12 cellular contexts compared by ENCODE assay signal in genomic region chr6:37940074-37940847, GRCh38.
A peak's percentile ranks its signal among the peaks of the same experiment; 100 is the strongest.
DNase-seq lines count a peak whose midpoint lies in the region; ATAC-seq and TF ChIP-seq lines count a peak whose summit lies in the region.
"Had no signal": no experiment of that assay in that cellular context is flagged by ENCODE, and none has a peak within 500 bp of the region (broad histone marks: within the 10 kb centered on the region; RNA-seq: fewer than 3 reads in every experiment).

No MANE protein-coding gene starts in this region.

- H3K14ac ChIP-seq in neuronal stem cell (ENCODE audit: low read length) = no peak overlapping the region

- no peak overlapping the region for H4K8ac ChIP-seq in neuronal stem cell (ENCODE audit: low read depth, low read length)

- peaks cover 9% of the 10 kb centered on the region for H3K4me1 Mint-ChIP-seq in Calu3 (ENCODE audit: low read depth, unreplicated experiment)
- H3K4me1 Mint-ChIP-seq in mesothelial cell of epicardium = peaks cover 15% of the 10 kb centered on the region

- TF ChIP-seq CTCF in Calu3 (IDR thresholded peaks at IDR 0.05; ENCODE audit: unreplicated experiment) (no peak), mesothelial cell of epicardium (IDR thresholded peaks at IDR 0.05; ENCODE audit: unreplicated experiment) (no peak)

- H3K36me3 ChIP-seq in neuronal stem cell (replicated peaks in 1 of 2; ENCODE audit: control insufficient read depth in 2 of 2, insufficient read depth in 2 of 2, low read length in 2 of 2) = peaks cover 0 to 6% of the 10 kb centered on the region in 2 donors
- H3K36me3 ChIP-seq: transverse colon had no signal

- no peak overlapping the region for H3K9ac ChIP-seq in neuronal stem cell (ENCODE audit: low read depth, low read length, poor library complexity)
- H3K9ac ChIP-seq: BLaER1, KMS-11 had no signal

- no peaks in the 10 kb centered on the region for H3K9me3 ChIP-seq in neuronal stem cell (replicated peaks in 1 of 2; ENCODE audit: control insufficient read depth in 2 of 2, insufficient read depth in 1 of 2, low read depth in 1 of 2, low read length in 2 of 2)
- H3K9me3 ChIP-seq: BLaER1, transverse colon had no signal

- H3K36me3 Mint-ChIP-seq in Calu3 (ENCODE audit: insufficient read depth, unreplicated experiment) (no peaks in the 10 kb centered on the region), mesothelial cell of epicardium (no peaks in the 10 kb centered on the region)

- H3K23ac ChIP-seq in neuronal stem cell (ENCODE audit: low read depth, low read length, poor library complexity) = no peak overlapping the region

- H2BK120ac ChIP-seq in neuronal stem cell (ENCODE audit: low read depth, low read length) = no peak overlapping the region

- peaks cover 1 to 2% of the 10 kb centered on the region in 2 donors for H3K4me1 ChIP-seq in neuronal stem cell (ENCODE audit: control insufficient read depth in 2 of 2, insufficient read depth in 1 of 2, low read depth in 1 of 2, low read length in 2 of 2)

- H3K4ac ChIP-seq in neuronal stem cell (ENCODE audit: low read length) = no peak overlapping the region

- H3K27ac Mint-ChIP-seq in Calu3 (ENCODE audit: unreplicated experiment) (no peak overlapping the region), mesothelial cell of epicardium (peak overlapping the region; percentile 47)
- H3K27ac Mint-ChIP-seq: activated T-helper 17 cell treated with anti-CD3 and anti-CD28 coated beads, Interleukin-2, amount 50 U/mL, for 72 hours had no signal

- no CpG with 5 or more reads among the region's 3 CpGs for WGBS in neuronal stem cell (ENCODE audit: extremely low coverage in 2 of 2, insufficient read length in 2 of 2, insufficient replicate concordance in 1 of 2), 2 donors

- no peaks in the 10 kb centered on the region for H3K79me1 ChIP-seq in neuronal stem cell (ENCODE audit: low read depth, low read length)

- H2BK15ac ChIP-seq in neuronal stem cell (ENCODE audit: low read length) = no peak overlapping the region

- no peak overlapping the region for H3K4me2 ChIP-seq in neuronal stem cell (ENCODE audit: insufficient read depth, low read length, poor library complexity, severe bottlenecking)
- H3K4me2 ChIP-seq: BLaER1, KMS-11 had no signal

- no peaks in the 10 kb centered on the region for H3K27me3 ChIP-seq in neuronal stem cell (ENCODE audit: control insufficient read depth in 3 of 3, insufficient read depth in 3 of 3, low read depth in 1 of 3, low read length in 3 of 3)
- H3K27me3 ChIP-seq: BLaER1, transverse colon had no signal

- H3K18ac ChIP-seq in neuronal stem cell (ENCODE audit: low read length) = no peak overlapping the region

- no peak overlapping the region for H3K4me3 Mint-ChIP-seq in Calu3 (ENCODE audit: low read depth, unreplicated experiment)
- no peak overlapping the region for H3K4me3 Mint-ChIP-seq in mesothelial cell of epicardium
- H3K4me3 Mint-ChIP-seq: activated T-helper 17 cell treated with anti-CD3 and anti-CD28 coated beads, Interleukin-2, amount 50 U/mL, for 72 hours had no signal

- H4K91ac ChIP-seq in neuronal stem cell (ENCODE audit: low read depth, low read length, poor library complexity) = no peak overlapping the region

- H2BK12ac ChIP-seq in neuronal stem cell (ENCODE audit: low read length) = no peak overlapping the region

- H2AFZ ChIP-seq in neuronal stem cell (ENCODE audit: low read length) = no peak overlapping the region

- DNase-seq in Calu3 (peak; percentile 13), NCI-H2171 treated with DMSO at 0.1 percent for 48 hours (lab: John Stamatoyannopoulos, UW) (peak; percentile 42), dermis microvascular lymphatic vessel endothelial cell (ENCODE audit: low read depth in 2 of 2) (peak; percentile 23 to 79), mesothelial cell of epicardium (ENCODE audit: low spot score in 2 of 2, unreplicated experiment in 2 of 2) (no peak), neuronal stem cell (ENCODE audit: low spot score) (no peak), DMS79 treated with DMSO at 0.1 percent for 48 hours (lab: John Stamatoyannopoulos, UW) (no peak)
- DNase-seq: transverse colon had no signal

- no peak overlapping the region for H2AK5ac ChIP-seq in neuronal stem cell (ENCODE audit: low read depth, low read length)

- H3K4me3 ChIP-seq in neuronal stem cell (ENCODE audit: low read length in 2 of 2) = no peak overlapping the region
- H3K4me3 ChIP-seq: BLaER1, transverse colon had no signal

- intact Hi-C loops in Calu3 (cut with micrococcal nuclease; ENCODE audit: unreplicated experiment) = no loop called here

- ATAC-seq in HG02938 (IDR thresholded peaks at IDR 0.05; ENCODE audit: unreplicated experiment) (no peak), GM21737 (IDR thresholded peaks at IDR 0.05; ENCODE audit: unreplicated experiment) (no peak)
- ATAC-seq: activated T-helper 17 cell treated with anti-CD3 and anti-CD28 coated beads, Interleukin-2, amount 50 U/mL, for 72 hours had no signal

- no peaks in the 10 kb centered on the region for H3K9me3 Mint-ChIP-seq in Calu3 (ENCODE audit: low read depth, unreplicated experiment)
- no peaks in the 10 kb centered on the region for H3K9me3 Mint-ChIP-seq in mesothelial cell of epicardium
- H3K9me3 Mint-ChIP-seq: activated T-helper 17 cell treated with anti-CD3 and anti-CD28 coated beads, Interleukin-2, amount 50 U/mL, for 72 hours had no signal

- BruUV-seq in Calu3 (replicated peaks; lab: Mats Ljungman, UMichigan) = no TSS peak

- no peak overlapping the region for H3K27ac ChIP-seq in neuronal stem cell (replicated peaks; ENCODE audit: low read length)
- H3K27ac ChIP-seq: BLaER1, KMS-11, transverse colon had no signal

- CTCF ChIA-PET in Calu3 (lab: Charles Lee) = interaction anchor here (0.6 kb wide), 1 partner anchor 38 kb away, joined by 5 read pairs; no protein-coding TSS in a partner anchor

- H2BK5ac ChIP-seq in neuronal stem cell (ENCODE audit: low read length) = no peak overlapping the region

- H3K27me3 Mint-ChIP-seq in Calu3 (ENCODE audit: unreplicated experiment) (no peaks in the 10 kb centered on the region), mesothelial cell of epicardium (ENCODE audit: low read depth) (no peaks in the 10 kb centered on the region)
- H3K27me3 Mint-ChIP-seq: activated T-helper 17 cell treated with anti-CD3 and anti-CD28 coated beads, Interleukin-2, amount 50 U/mL, for 72 hours had no signal

Comparison
In these comparisons a context has a peak if more than half of its experiments do, and no peak if none do; other contexts are left out.
1. DNase-seq: peak in Calu3 (single experiment), NCI-H2171 treated with DMSO at 0.1 percent for 48 hours (single experiment) and dermis microvascular lymphatic vessel endothelial cell (2 of 2); none in mesothelial cell of epicardium (0 of 2), neuronal stem cell (single experiment) and DMS79 treated with DMSO at 0.1 percent for 48 hours (single experiment).